In genomic region chr1:11648039-11648438, GRCh38 we compare ENCODE assay signal across 26 cellular contexts. TPM values are rescaled to one million over a fixed set of nuclear protein-coding genes. Genes with fewer than 3 reads are reported as not detected.
DNase-seq lines count a peak whose midpoint lies in the region; ATAC-seq and TF ChIP-seq lines count a peak whose summit lies in the region.
"Had no signal": no experiment of that assay in that cellular context is flagged by ENCODE, and none has a peak within 500 bp of the region (broad histone marks: within the 10 kb centered on the region; RNA-seq: fewer than 3 reads in every experiment).

No MANE protein-coding gene starts in this region.

- H3K4me1 Mint-ChIP-seq in CD4-positive, alpha-beta T cell (ENCODE audit: low read depth), result peaks cover 38% of the 10 kb centered on the region
- H3K4me1 Mint-ChIP-seq in Caco-2 (ENCODE audit: low read depth, unreplicated experiment), result no peaks in the 10 kb centered on the region

- H3K36me3 ChIP-seq in Caco-2 (ENCODE audit: control insufficient read depth, insufficient read depth, low read length), result no peaks in the 10 kb centered on the region
- H3K36me3 ChIP-seq: Peyer's patch, spleen, WERI-Rb-1 had no signal

- H3K27ac Mint-ChIP-seq in CD4-positive, alpha-beta T cell, result no peak overlapping the region
- no peak overlapping the region for H3K27ac Mint-ChIP-seq in Caco-2 (ENCODE audit: unreplicated experiment)
- H3K27ac Mint-ChIP-seq: activated naive CD8-positive, alpha-beta T cell; brain; stimulated activated naive CD8-positive, alpha-beta T cell treated with anti-CD3 and anti-CD28 coated beads, Interleukin-15, Interleukin-2, amounts not matched to agents 100 ng/mL and 50 ng/mL, for 24 hours; T-helper 2 cell treated with Interferon-gamma antibody and Interleukin-4, amounts not matched to agents 5 μg/mL and 100 μg/mL, for 36 hours; type B pancreatic cell had no signal

- no peak overlapping the region for H3K4me3 ChIP-seq in Caco-2 (ENCODE audit: low read depth, low read length)
- H3K4me3 ChIP-seq: GM12878, GM23248 had no signal

- no peaks in the 10 kb centered on the region for H3K9me3 Mint-ChIP-seq in CD4-positive, alpha-beta T cell
- no peaks in the 10 kb centered on the region for H3K9me3 Mint-ChIP-seq in Caco-2 (ENCODE audit: unreplicated experiment)
- H3K9me3 Mint-ChIP-seq: CD8-positive, alpha-beta memory T cell; neural crest cell; stimulated activated naive CD8-positive, alpha-beta T cell treated with anti-CD3 and anti-CD28 coated beads, Interleukin-15, Interleukin-2, amounts not matched to agents 100 ng/mL and 50 ng/mL, for 24 hours; T-helper 2 cell treated with Interferon-gamma antibody and Interleukin-4, amounts not matched to agents 5 μg/mL and 100 μg/mL, for 36 hours; type B pancreatic cell had no signal

- CTCF ChIA-PET in CD4-positive, alpha-beta T cell (lab: Charles Lee), result interaction anchor here (4.6 kb wide), 1 partner anchor 16 kb away, joined by 33 read pairs; the partner anchor contains the start of gene FBXO6
- CTCF ChIA-PET in Caco-2 (lab: Charles Lee), result no interaction called here

- TF ChIP-seq CTCF in CD4-positive, alpha-beta T cell (IDR thresholded peaks at IDR 0.05), result no peak
- no peak for TF ChIP-seq CTCF in Caco-2 (IDR thresholded peaks at IDR 0.05; ENCODE audit: insufficient read depth in 1 of 2, low read depth in 1 of 2, low read length in 1 of 2, severe bottlenecking in 1 of 2, unreplicated experiment in 1 of 2)

- intact Hi-C loops in sciatic nerve (cut with DNase I), result no loop called here
- intact Hi-C loops in CD4-positive, alpha-beta T cell (cut with DNase I, micrococcal nuclease), result loop anchor here in 1 of 2 experiments (10.0 kb wide), 1 partner anchor 1153 kb away; no protein-coding TSS in a partner anchor
- intact Hi-C loops in Caco-2 (cut with micrococcal nuclease; ENCODE audit: unreplicated experiment), result loop anchor here (5.0 to 10.0 kb wide), 2 partner anchors 73 to 611 kb away; no protein-coding TSS in a partner anchor

- no peak overlapping the region for H3K4me3 Mint-ChIP-seq in CD4-positive, alpha-beta T cell
- H3K4me3 Mint-ChIP-seq in Caco-2 (ENCODE audit: unreplicated experiment), result no peak overlapping the region
- H3K4me3 Mint-ChIP-seq: brain; neural crest cell; stimulated activated naive CD8-positive, alpha-beta T cell treated with anti-CD3 and anti-CD28 coated beads, Interleukin-15, Interleukin-2, amounts not matched to agents 100 ng/mL and 50 ng/mL, for 24 hours; type B pancreatic cell had no signal

- no peaks in the 10 kb centered on the region for H3K27me3 ChIP-seq in CD4-positive, alpha-beta T cell (ENCODE audit: control insufficient read depth, insufficient read depth, low read length)
- no peaks in the 10 kb centered on the region for H3K27me3 ChIP-seq in Caco-2 (replicated peaks; ENCODE audit: control insufficient read depth, insufficient read depth, low read length)

- H3K27me3 Mint-ChIP-seq in CD4-positive, alpha-beta T cell, result no peaks in the 10 kb centered on the region
- H3K27me3 Mint-ChIP-seq in Caco-2 (ENCODE audit: insufficient read depth, unreplicated experiment), result no peaks in the 10 kb centered on the region
- H3K27me3 Mint-ChIP-seq: activated naive CD8-positive, alpha-beta T cell; CD8-positive, alpha-beta memory T cell; stimulated activated naive CD8-positive, alpha-beta T cell treated with anti-CD3 and anti-CD28 coated beads, Interleukin-15, Interleukin-2, amounts not matched to agents 100 ng/mL and 50 ng/mL, for 24 hours had no signal

- ATAC-seq in sciatic nerve (peak; percentile 78), GM18519 (IDR thresholded peaks at IDR 0.05; ENCODE audit: low FRiP score, unreplicated experiment) (no peak), HG03025 (IDR thresholded peaks at IDR 0.05; ENCODE audit: low FRiP score, unreplicated experiment) (no peak)
- no peak for ATAC-seq in CD4-positive, alpha-beta T cell (ENCODE audit: poor library complexity)

- no peaks in the 10 kb centered on the region for H3K9me3 ChIP-seq in CD4-positive, alpha-beta T cell (ENCODE audit: control insufficient read depth, low read length)
- no peaks in the 10 kb centered on the region for H3K9me3 ChIP-seq in Caco-2
- H3K9me3 ChIP-seq: Peyer's patch, SK-N-SH, spleen had no signal

- H3K27ac ChIP-seq in CD4-positive, alpha-beta T cell (ENCODE audit: low read depth, low read length), result no peak overlapping the region
- H3K27ac ChIP-seq: GM23248, Peyer's patch, spleen, WERI-Rb-1 had no signal

- in situ Hi-C loops in SK-MEL-5 (cut with HindIII; ENCODE audit: low pct_unique_long_range_greater_than_20kb, low sequenced_read_pairs), result no loop called here

- H3K36me3 Mint-ChIP-seq in CD4-positive, alpha-beta T cell (ENCODE audit: low read depth), result no peaks in the 10 kb centered on the region
- peaks cover 14% of the 10 kb centered on the region for H3K36me3 Mint-ChIP-seq in Caco-2 (ENCODE audit: insufficient read depth, unreplicated experiment)
- H3K36me3 Mint-ChIP-seq: activated naive CD8-positive, alpha-beta T cell; brain; CD8-positive, alpha-beta memory T cell; type B pancreatic cell had no signal

- no TSS peak for BruUV-seq in Caco-2 (replicated peaks; lab: Mats Ljungman, UMichigan)

- H3K4me1 ChIP-seq in Caco-2, result peaks cover 7% of the 10 kb centered on the region

- DNase-seq in SK-MEL-5 (ENCODE audit: low read depth, low spot score), result peak; percentile 86
- DNase-seq in cerebellum (ENCODE audit: low spot score), result peak; percentile 33
- DNase-seq in inferior parietal cortex (ENCODE audit: extremely low spot score), result peak; percentile 88
- peak; percentile 79 for DNase-seq in sciatic nerve (ENCODE audit: low spot score)
- DNase-seq in CD4-positive, alpha-beta T cell, result no peak
- no peak for DNase-seq in Caco-2
- DNase-seq: activated CD4-positive, alpha-beta T cell treated with anti-CD3 and anti-CD28 coated beads, Interleukin-2, amount 50 U/mL, for 1 hour; cortex of kidney; DMS79; NCI-H1105 treated with DMSO at 0.1 percent for 48 hours; NCI-H2107; SK-N-SH; spleen; WERI-Rb-1 had no signal

- POLR2A ChIA-PET in CD4-positive, alpha-beta T cell (lab: Charles Lee), result interaction anchor here (2.8 to 3.1 kb wide), 2 partner anchors 16 to 588 kb away, joined by 8 to 18 read pairs; partner anchors contain the start of genes FBXO6 and SRM
- POLR2A ChIA-PET in Caco-2 (lab: Charles Lee), result no interaction called here

RNA-seq across cellular contexts. Expression of gene FBXO2, which starts 6.2 kb away (rescaled TPM):
- total RNA-seq in SK-MEL-5 (2014; rRNA removed; shearing (Covaris generic)), result 1.3 and 2.2 TPM in 2 replicates
- polyA plus RNA-seq in SK-MEL-5 (2015; cell fraction: cytosol; rRNA removed), result 1.1 and 3.2 TPM in 2 replicates
- polyA plus RNA-seq in SK-MEL-5 (2015; cell fraction: nucleus; rRNA removed), result 5.9 and 7.3 TPM in 2 replicates
- total RNA-seq in cerebellum, result 3.7 TPM
- total RNA-seq in sciatic nerve, result 24.7 TPM
- 1 to 10 TPM; 3.2 to 3.7 TPM for total RNA-seq in CD4-positive, alpha-beta T cell
- 78.5 and 79.8 TPM in 2 replicates for total RNA-seq in Caco-2 (2022)

RNA-seq across cellular contexts. Expression of gene FBXO44, which starts 6.6 kb away (rescaled TPM):
- total RNA-seq in SK-MEL-5 (2014; rRNA removed; shearing (Covaris generic)), result 20.3 and 21.4 TPM in 2 replicates
- 27.3 and 38.2 TPM in 2 replicates for polyA plus RNA-seq in SK-MEL-5 (2015; cell fraction: cytosol; rRNA removed)
- polyA plus RNA-seq in SK-MEL-5 (2015; cell fraction: nucleus; rRNA removed), result 182 and 185 TPM in 2 replicates
- total RNA-seq in cerebellum (28.6 TPM), sciatic nerve (37.1 TPM), Caco-2 (2022) (21.2 and 22.6 TPM in 2 replicates)
- total RNA-seq in CD4-positive, alpha-beta T cell, result 10 to 100 TPM; 44.9 to 48.4 TPM

RNA-seq across cellular contexts. Expression of gene FBXO6, which starts 16.0 kb away (rescaled TPM):
- total RNA-seq in SK-MEL-5 (2014; rRNA removed; shearing (Covaris generic)), result 4.8 and 5.0 TPM in 2 replicates
- polyA plus RNA-seq in SK-MEL-5 (2015; cell fraction: cytosol; rRNA removed), result 7.2 TPM in 2 replicates
- polyA plus RNA-seq in SK-MEL-5 (2015; cell fraction: nucleus; rRNA removed), result 0.99 and 2.5 TPM in 2 replicates
- 2.6 TPM for total RNA-seq in cerebellum
- 6.6 TPM for total RNA-seq in sciatic nerve
- total RNA-seq in CD4-positive, alpha-beta T cell, result 1 to 10 TPM; 1.6 to 1.9 TPM
- total RNA-seq in Caco-2 (2022), result 9.1 and 9.7 TPM in 2 replicates

RNA-seq across cellular contexts. Expression of gene MAD2L2, which starts 32.9 kb away (rescaled TPM):
- 62.5 and 64.8 TPM in 2 replicates for total RNA-seq in SK-MEL-5 (2014; rRNA removed; shearing (Covaris generic))
- 81.7 and 84.7 TPM in 2 replicates for polyA plus RNA-seq in SK-MEL-5 (2015; cell fraction: cytosol; rRNA removed)
- 57.5 and 77.6 TPM in 2 replicates for polyA plus RNA-seq in SK-MEL-5 (2015; cell fraction: nucleus; rRNA removed)
- 45.4 TPM for total RNA-seq in cerebellum
- 22.0 TPM for total RNA-seq in sciatic nerve
- 10 to 100 TPM; 24.6 to 28.3 TPM for total RNA-seq in CD4-positive, alpha-beta T cell
- 45.2 and 49.9 TPM in 2 replicates for total RNA-seq in Caco-2 (2022)

RNA-seq across cellular contexts. Expression of gene DRAXIN, which starts 43.5 kb away (rescaled TPM):
- 0.03 TPM in 1 of 2 replicates, not detected in the other for total RNA-seq in SK-MEL-5 (2014; rRNA removed; shearing (Covaris generic))
- polyA plus RNA-seq in SK-MEL-5 (2015; cell fraction: cytosol; rRNA removed), result 0.03 TPM in 1 of 2 replicates, not detected in the other
- 0.05 and 0.11 TPM in 2 replicates for polyA plus RNA-seq in SK-MEL-5 (2015; cell fraction: nucleus; rRNA removed)
- 63.6 TPM for total RNA-seq in cerebellum
- total RNA-seq in sciatic nerve, result not detected
- under 1 TPM; 0.05 to 0.08 TPM for total RNA-seq in CD4-positive, alpha-beta T cell
- total RNA-seq in Caco-2 (2022), result 0.05 TPM in 1 of 2 replicates, not detected in the other
- total RNA-seq: Peyer's patch had no signal

Comparison
In these comparisons a context has a peak if more than half of its experiments do, and no peak if none do; other contexts are left out.
1. DNase-seq: peak in SK-MEL-5 (single experiment), cerebellum (single experiment), inferior parietal cortex (single experiment) and sciatic nerve (single experiment); none in CD4-positive, alpha-beta T cell (0 of 10) and Caco-2 (0 of 2).